In the genomic region with DNA sequence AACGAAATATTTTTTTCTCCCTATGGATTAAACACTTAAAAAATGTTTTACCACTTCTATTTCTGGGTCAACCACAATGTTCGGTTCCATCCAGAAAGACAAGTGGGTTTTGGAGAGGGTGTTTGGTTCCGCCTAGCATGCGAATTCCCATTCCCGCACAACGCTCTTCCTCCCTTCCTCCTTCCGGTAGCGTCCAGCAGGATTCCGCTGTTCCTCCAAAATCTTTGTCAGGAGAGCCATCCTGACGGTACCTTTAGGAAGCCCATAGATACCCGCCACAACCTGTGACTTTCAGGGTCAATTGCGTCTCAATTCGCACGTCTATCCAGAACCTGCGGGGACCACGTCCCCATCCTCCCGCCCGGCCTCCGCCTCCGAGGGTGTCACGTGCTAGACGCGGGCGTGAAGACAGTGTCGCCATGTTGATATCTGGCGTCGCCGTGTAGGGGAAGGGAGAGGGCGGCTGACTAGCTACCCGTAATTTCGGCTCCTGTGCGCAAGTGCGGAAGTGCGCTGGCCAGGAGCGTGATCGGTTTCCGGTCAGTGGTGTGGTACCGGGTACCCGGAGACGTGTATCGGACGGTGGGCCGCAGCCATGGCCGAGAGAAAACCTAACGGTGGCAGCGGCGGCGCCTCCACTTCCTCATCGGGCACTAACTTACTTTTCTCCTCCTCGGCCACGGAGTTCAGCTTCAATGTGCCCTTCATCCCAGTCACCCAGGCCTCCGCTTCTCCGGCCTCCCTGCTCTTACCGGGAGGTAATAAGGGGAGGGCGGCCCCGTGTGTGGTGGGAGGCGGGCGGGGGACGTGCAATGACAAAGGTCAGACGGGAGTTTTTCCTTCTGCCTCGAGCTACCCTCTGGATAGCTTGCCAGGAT, we compare ENCODE assay signal across 8 cellular contexts. TPM values are rescaled to one million over a fixed set of nuclear protein-coding genes. Genes with fewer than 3 reads are reported as not detected.
DNase-seq lines count a peak whose midpoint lies in the region; ATAC-seq, FAIRE-seq and TF ChIP-seq lines count a peak whose summit lies in the region.

A gene (plus strand): TSS at position 543 of the 878 bp plus-strand sequence. CDS start 53 bp downstream, at position 596.

- peak within 1 kb of the TSS; percentile 92; the same call in 1 of the 2 replicates for H3K9ac ChIP-seq in iPS-20b (ENCODE audit: low read depth, low read length)

- H3K27me3 ChIP-seq in bronchial epithelial cell (ENCODE audit: control insufficient read depth, insufficient read depth, low read length) (no peaks in the 10 kb centered on the region), iPS-20b (ENCODE audit: insufficient read depth, low read length) (no peaks in the 10 kb centered on the region), small intestine (ENCODE audit: control insufficient read depth in 2 of 2, insufficient read depth in 2 of 2, low read length in 2 of 2) (no peaks in the 10 kb centered on the region)

- H3K27ac ChIP-seq in iPS-20b (ENCODE audit: low read length) (peak within 1 kb of the TSS; percentile 79), small intestine (ENCODE audit: low read depth in 1 of 2, low read length in 1 of 2) (peak within 1 kb of the TSS; percentile 51 to 89)

- H3K9me3 ChIP-seq in iPS-20b (ENCODE audit: insufficient read depth, low read depth, low read length) (no peaks in the 10 kb centered on the region), small intestine (ENCODE audit: control insufficient read depth, low read depth) (no peaks in the 10 kb centered on the region)

- no peak for TF ChIP-seq CTCF in AG04449 (IDR thresholded peaks at IDR 0.05; ENCODE audit: insufficient read depth, low read length, missing control alignments)
- TF ChIP-seq CTCF in WI38 (IDR thresholded peaks at IDR 0.05; ENCODE audit: low read depth, low read length), result no peak
- TF ChIP-seq CTCF in bronchial epithelial cell (IDR thresholded peaks at IDR 0.05; ENCODE audit: insufficient read depth, low read length, severe bottlenecking), result no peak

- no peak for FAIRE-seq in bronchial epithelial cell (lab: Jason Lieb, UNC)
- no peak for FAIRE-seq in small intestine (lab: Jason Lieb, UNC)

- CTCF ChIA-PET in AG04449 (lab: Yijun Ruan, JAX), result interaction anchor here (3.3 kb wide), 1 partner anchor 142 kb away, joined by 19 read pairs; no protein-coding TSS in a partner anchor

- whole genome bisulfite sequencing in small intestine, 3 donors, result 0 to 1% (median 1%) methylated on average over 60 to 61 of the region's 61 CpGs

- ATAC-seq in GM18907 (IDR thresholded peaks at IDR 0.05; ENCODE audit: unreplicated experiment) (peak; percentile 99), HG03159 (IDR thresholded peaks at IDR 0.05; ENCODE audit: unreplicated experiment) (peak; percentile 99)

- DNase-seq in AG04449 (ENCODE audit: low read depth, low spot score) (peak; percentile 74), NCI-H2227 treated with DMSO at 0.1 percent for 48 hours (lab: John Stamatoyannopoulos, UW) (peak; percentile 84), bronchial epithelial cell (ENCODE audit: low read depth) (peak; percentile 88), small intestine (peak; percentile 96)

- H3K4me3 ChIP-seq in AG04449 (ENCODE audit: low read depth, low read length), result peak within 1 kb of the TSS; percentile 97
- H3K4me3 ChIP-seq in WI38 (ENCODE audit: low read depth, low read length), result peak within 1 kb of the TSS; percentile 93
- peak within 1 kb of the TSS; percentile 76 for H3K4me3 ChIP-seq in bronchial epithelial cell (ENCODE audit: low read depth, low read length)
- peak within 1 kb of the TSS; percentile 99 for H3K4me3 ChIP-seq in iPS-20b (ENCODE audit: low read length)
- peak within 1 kb of the TSS; percentile 82 for H3K4me3 ChIP-seq in small intestine (ENCODE audit: low read depth in 1 of 2, low read length in 2 of 2)

- H3K4me1 ChIP-seq in iPS-20b (ENCODE audit: insufficient read depth, low read length) (no peaks in the 10 kb centered on the region), small intestine (ENCODE audit: control insufficient read depth in 2 of 2, insufficient read depth in 1 of 2, low read depth in 1 of 2, low read length in 1 of 2) (peaks cover 0 to 25% of the 10 kb centered on the region in 2 donors)

- POLR2A ChIA-PET in AG04449 (lab: Yijun Ruan, JAX), result interaction anchor here (0.8 to 1.9 kb wide), 3 partner anchors 12 to 612 kb away, joined by 3 to 18 read pairs (median 3); a partner anchor contains a TSS

- H3K36me3 ChIP-seq in bronchial epithelial cell (ENCODE audit: control insufficient read depth, insufficient read depth, low read length) (no peaks in the 10 kb centered on the region), iPS-20b (ENCODE audit: insufficient read depth, low read depth, low read length) (peaks cover 17% of the 10 kb centered on the region), small intestine (ENCODE audit: control insufficient read depth in 2 of 2, insufficient read depth in 2 of 2, low read length in 2 of 2) (no peaks in the 10 kb centered on the region)

RNA-seq across cellular contexts. Expression of the gene that starts here (rescaled TPM):
- total RNA-seq in bronchial epithelial cell, result 10.3 and 22.5 TPM in 2 replicates
- polyA plus RNA-seq in small intestine, result 10 to 100 TPM in 1 of 3 donors, 1 to 10 TPM in 2; 7.8 to 11.5 (median 8.1) TPM

Comparison
In these comparisons a context has a peak if more than half of its experiments do, and no peak if none do; other contexts are left out.
1. Peak in every context shown above with its lines: DNase-seq, ATAC-seq, H3K4me3 ChIP-seq and H3K27ac ChIP-seq.